In genomic region chr7:141533149-141533949, GRCh38 we compare ENCODE assay signal across 8 cellular contexts.
A peak's percentile ranks its signal among the peaks of the same experiment; 100 is the strongest.
DNase-seq lines count a peak whose midpoint lies in the region; ATAC-seq and TF ChIP-seq lines count a peak whose summit lies in the region.

No MANE protein-coding gene starts in this region.

- TF ChIP-seq CTCF in choroid plexus epithelial cell (conservative IDR thresholded peaks at IDR 0.05; ENCODE audit: low read depth, low read length), result peak; percentile 99

- peak; percentile 41 for DNase-seq in GDM1 (lab: John Stamatoyannopoulos, UW)
- DNase-seq in NCI-H446 (lab: John Stamatoyannopoulos, UW), result peak; percentile 83 to 84
- DNase-seq in activated CD4-positive, alpha-beta T cell treated with anti-CD3 and anti-CD28 coated beads for 1 hour, result peak; percentile 28
- DNase-seq in choroid plexus epithelial cell (ENCODE audit: low read depth), result peak; percentile 92
- DNase-seq in left kidney (ENCODE audit: low read depth, low spot score), result peak; percentile 93
- DNase-seq in stimulated activated CD4-positive, alpha-beta T cell treated with anti-CD3 and anti-CD28 coated beads, Interleukin-4, amount 100 ng/mL, for 1 hour, result peak; percentile 60

- ATAC-seq in HG03159 (IDR thresholded peaks at IDR 0.05; ENCODE audit: unreplicated experiment), result peak; percentile 83
- ATAC-seq in GM21529 (IDR thresholded peaks at IDR 0.05; ENCODE audit: unreplicated experiment), result no peak

- H3K4me3 ChIP-seq in choroid plexus epithelial cell (ENCODE audit: low read depth, low read length), result no peak overlapping the region

Comparison
In these comparisons a context has a peak if more than half of its experiments do, and no peak if none do; other contexts are left out.
1. DNase-seq: peak in every context shown above with its lines; median percentile 93 in left kidney; 92 in choroid plexus epithelial cell; 84 in NCI-H446; 60 in stimulated activated CD4-positive, alpha-beta T cell treated with anti-CD3 and anti-CD28 coated beads, Interleukin-4, amount 100 ng/mL, for 1 hour; 41 in GDM1; 28 in activated CD4-positive, alpha-beta T cell treated with anti-CD3 and anti-CD28 coated beads for 1 hour.